ENCODE assay signal across 20 cellular contexts in the genomic region with DNA sequence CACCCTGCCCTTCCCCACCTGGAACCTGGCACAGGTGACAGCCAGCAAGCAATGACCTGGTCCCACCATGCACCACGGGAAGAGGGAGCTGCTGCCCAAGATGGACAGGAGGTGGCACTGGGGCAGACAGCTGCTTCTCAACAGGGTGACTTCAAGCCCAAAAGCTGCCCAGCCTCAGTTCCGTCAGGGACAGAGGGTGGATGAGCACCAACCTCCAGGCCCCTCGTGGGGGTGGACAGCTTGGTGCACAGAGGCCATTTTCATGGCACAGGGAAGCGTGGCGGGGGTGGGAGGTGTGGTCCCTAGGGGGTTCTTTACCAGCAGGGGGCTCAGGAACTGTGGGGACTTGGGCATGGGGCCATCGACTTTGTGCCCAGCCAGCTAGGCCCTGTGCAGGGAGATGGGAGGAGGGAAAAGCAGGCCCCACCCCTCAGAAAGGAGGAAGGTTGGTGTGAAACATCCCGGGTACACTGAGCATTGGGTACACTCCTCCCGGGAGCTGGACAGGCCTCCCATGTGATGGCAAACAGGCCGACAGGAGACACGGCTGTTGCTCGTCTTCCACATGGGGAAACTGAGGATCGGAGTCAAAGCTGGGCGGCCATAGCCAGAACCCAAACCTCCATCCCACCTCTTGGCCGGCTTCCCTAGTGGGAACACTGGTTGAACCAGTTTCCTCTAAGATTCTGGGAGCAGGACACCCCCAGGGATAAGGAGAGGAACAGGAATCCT.
"Had no signal": no experiment of that assay in that cellular context is flagged by ENCODE, and none has a peak within 500 bp of the region (broad histone marks: within the 10 kb centered on the region; RNA-seq: fewer than 3 reads in every experiment).

No MANE protein-coding gene starts in this region.

- H3K9me3 ChIP-seq: left lung, stomach had no signal

- H3K27ac ChIP-seq: brain microvascular endothelial cell, left lung, stomach, VCaP had no signal

- H3K27ac Mint-ChIP-seq: activated naive CD8-positive, alpha-beta T cell treated with anti-CD3 and anti-CD28 coated beads for 36 hours; nephron; T-helper 17 cell had no signal

- H3K4me3 Mint-ChIP-seq: activated naive CD8-positive, alpha-beta T cell treated with anti-CD3 and anti-CD28 coated beads for 36 hours; central memory CD8-positive, alpha-beta T cell; nephron; T-helper 17 cell had no signal

- DNase-seq: activated CD4-positive, alpha-beta T cell treated with anti-CD3 and anti-CD28 coated beads for 1 hour; activated gamma-delta T cell treated with Interleukin-2 at 50 U/mL for 16 hours; activated naive CD8-positive, alpha-beta T cell treated with anti-CD3 and anti-CD28 coated beads for 36 hours; anterior cingulate cortex; brain microvascular endothelial cell; cortex of kidney; erythroblast; head of caudate nucleus; mammary epithelial cell; midbrain; nucleus accumbens; stimulated activated CD4-positive, alpha-beta T cell treated with anti-CD3 and anti-CD28 coated beads, Interleukin-12 subunit alpha, Interleukin-12 subunit beta, amount 100 ng/mL, for 4 hours; stimulated activated CD4-positive, alpha-beta T cell treated with anti-CD3 and anti-CD28 coated beads, Interleukin-1b, Interleukin-23, amount 100 ng/mL, for 48 hours; stomach; T-helper 17 cell; trophoblast cell had no signal

- H3K27me3 Mint-ChIP-seq: activated naive CD8-positive, alpha-beta T cell treated with anti-CD3 and anti-CD28 coated beads for 36 hours; central memory CD8-positive, alpha-beta T cell; T-helper 17 cell had no signal

- ATAC-seq: left lung, T-helper 17 cell had no signal

- H3K4me3 ChIP-seq: left lung, stomach had no signal

- H3K27me3 ChIP-seq: brain microvascular endothelial cell, left lung, stomach had no signal

- H3K9me3 Mint-ChIP-seq: activated naive CD8-positive, alpha-beta T cell treated with anti-CD3 and anti-CD28 coated beads for 36 hours; central memory CD8-positive, alpha-beta T cell; nephron had no signal

- H3K36me3 ChIP-seq: brain microvascular endothelial cell had no signal
